ENCODE assay signal across 27 cellular contexts in genomic region chr18:2823202-2823601, GRCh38. TPM values are rescaled to one million over a fixed set of nuclear protein-coding genes. Genes with fewer than 3 reads are reported as not detected.
"Had no signal": no experiment of that assay in that cellular context is flagged by ENCODE, and none has a peak within 500 bp of the region (broad histone marks: within the 10 kb centered on the region; RNA-seq: fewer than 3 reads in every experiment).

No MANE protein-coding gene starts in this region.

- H3K4me1 Mint-ChIP-seq: stimulated activated effector memory CD8-positive, alpha-beta T cell treated with anti-CD3 and anti-CD28 coated beads, Interleukin-12 subunit alpha, Interleukin-12 subunit beta, amount 100 ng/mL, for 72 hours; stimulated activated naive B cell treated with anti-CD40 and anti-IgM and Interleukin-4, amounts not matched to agents 10 μg/mL and 1 μg/mL and 100 μg/mL, for 72 hours had no signal

- H3K4me2 ChIP-seq: neural progenitor cell had no signal

- H3K9ac ChIP-seq: neural progenitor cell, parathyroid adenoma had no signal

- H3K27me3 Mint-ChIP-seq: progenitor cell of endocrine pancreas; stimulated activated naive B cell treated with anti-CD40 and anti-IgM and Interleukin-4, amounts not matched to agents 10 μg/mL and 1 μg/mL and 100 μg/mL, for 72 hours; stimulated activated naive CD8-positive, alpha-beta T cell treated with anti-CD3 and anti-CD28 coated beads, Interleukin-15, Interleukin-2, amounts not matched to agents 100 ng/mL and 50 ng/mL, for 24 hours had no signal

- H3K27ac Mint-ChIP-seq: nephron; neural progenitor cell; progenitor cell of endocrine pancreas; stimulated activated effector memory CD8-positive, alpha-beta T cell treated with anti-CD3 and anti-CD28 coated beads, Interleukin-12 subunit alpha, Interleukin-12 subunit beta, amount 100 ng/mL, for 72 hours; stimulated activated naive B cell treated with anti-CD40 and anti-IgM and Interleukin-4, amounts not matched to agents 10 μg/mL and 1 μg/mL and 100 μg/mL, for 72 hours; stimulated activated naive CD8-positive, alpha-beta T cell treated with anti-CD3 and anti-CD28 coated beads, Interleukin-15, Interleukin-2, amounts not matched to agents 100 ng/mL and 50 ng/mL, for 24 hours had no signal

- H3K27ac ChIP-seq: neural progenitor cell, ovary, parathyroid adenoma, psoas muscle, right lobe of liver, sigmoid colon, stomach, thoracic aorta, thyroid gland, tibial nerve, upper lobe of left lung, vagina had no signal

- H3K4me1 ChIP-seq: neural progenitor cell, parathyroid adenoma, psoas muscle, right lobe of liver, sigmoid colon, stomach, thyroid gland, upper lobe of left lung had no signal

- H3K36me3 Mint-ChIP-seq: neural progenitor cell; stimulated activated effector memory CD8-positive, alpha-beta T cell treated with anti-CD3 and anti-CD28 coated beads, Interleukin-12 subunit alpha, Interleukin-12 subunit beta, amount 100 ng/mL, for 72 hours; stimulated activated naive B cell treated with anti-CD40 and anti-IgM and Interleukin-4, amounts not matched to agents 10 μg/mL and 1 μg/mL and 100 μg/mL, for 72 hours had no signal

- H3K9me3 ChIP-seq: ovary, right lobe of liver, stomach, thoracic aorta, thyroid gland, upper lobe of left lung, vagina had no signal

- H3K4me3 Mint-ChIP-seq: nephron; neural progenitor cell; stimulated activated effector memory CD8-positive, alpha-beta T cell treated with anti-CD3 and anti-CD28 coated beads, Interleukin-12 subunit alpha, Interleukin-12 subunit beta, amount 100 ng/mL, for 72 hours; stimulated activated naive B cell treated with anti-CD40 and anti-IgM and Interleukin-4, amounts not matched to agents 10 μg/mL and 1 μg/mL and 100 μg/mL, for 72 hours; stimulated activated naive CD8-positive, alpha-beta T cell treated with anti-CD3 and anti-CD28 coated beads, Interleukin-15, Interleukin-2, amounts not matched to agents 100 ng/mL and 50 ng/mL, for 24 hours had no signal

- H3K36me3 ChIP-seq: neural progenitor cell, ovary, right lobe of liver, sigmoid colon, stomach, thoracic aorta, thyroid gland, tibial nerve, upper lobe of left lung, vagina had no signal

- ATAC-seq: psoas muscle; right cardiac atrium; right lobe of liver; stimulated activated effector memory CD8-positive, alpha-beta T cell treated with anti-CD3 and anti-CD28 coated beads, Interleukin-12 subunit alpha, Interleukin-12 subunit beta, amount 100 ng/mL, for 72 hours; stimulated activated naive B cell treated with anti-CD40 and anti-IgM and Interleukin-4, amounts not matched to agents 10 μg/mL and 1 μg/mL and 100 μg/mL, for 72 hours had no signal

- H3K27me3 ChIP-seq: neural progenitor cell, ovary, right lobe of liver, sigmoid colon, stomach, thyroid gland, tibial nerve, upper lobe of left lung, vagina had no signal

- H3K79me2 ChIP-seq: parathyroid adenoma had no signal

- H3K9me3 Mint-ChIP-seq: stimulated activated effector memory CD8-positive, alpha-beta T cell treated with anti-CD3 and anti-CD28 coated beads, Interleukin-12 subunit alpha, Interleukin-12 subunit beta, amount 100 ng/mL, for 72 hours; stimulated activated naive B cell treated with anti-CD40 and anti-IgM and Interleukin-4, amounts not matched to agents 10 μg/mL and 1 μg/mL and 100 μg/mL, for 72 hours; stimulated activated naive CD8-positive, alpha-beta T cell treated with anti-CD3 and anti-CD28 coated beads, Interleukin-15, Interleukin-2, amounts not matched to agents 100 ng/mL and 50 ng/mL, for 24 hours had no signal

- H3K4me3 ChIP-seq: neural progenitor cell, ovary, psoas muscle, right lobe of liver, sigmoid colon, stomach, thoracic aorta, thyroid gland, tibial nerve, upper lobe of left lung, vagina had no signal

- DNase-seq: occipital lobe; ovary; posterior cingulate gyrus; psoas muscle; right cardiac atrium; right lobe of liver; sigmoid colon; small intestine; stimulated activated CD4-positive, alpha-beta T cell treated with anti-CD3 and anti-CD28 coated beads, Interleukin-15, amount 100 ng/mL, for 24 hours; stimulated activated CD4-positive, alpha-beta T cell treated with anti-CD3 and anti-CD28 coated beads, Interleukin-2, amount 100 ng/mL, for 24 hours; stimulated activated CD4-positive, alpha-beta T cell treated with anti-CD3 and anti-CD28 coated beads, Interleukin-2, amount 100 ng/mL, for 48 hours; stimulated activated CD4-positive, alpha-beta T cell treated with anti-CD3 and anti-CD28 coated beads, Interleukin-4, amount 100 ng/mL, for 24 hours; stimulated activated naive B cell treated with anti-CD40 and anti-IgM and Interleukin-4, amounts not matched to agents 10 μg/mL and 1 μg/mL and 100 μg/mL, for 72 hours; stimulated activated naive CD4-positive, alpha-beta T cell treated with Interleukin-2 at 50 U/mL for 16 hours; stomach; thyroid gland; upper lobe of left lung had no signal

- H2AFZ ChIP-seq: neural progenitor cell, parathyroid adenoma had no signal

RNA-seq across cellular contexts. Expression of gene EMILIN2, which starts 23.6 kb away (rescaled TPM):
- polyA plus RNA-seq: neural cell had no signal
